ENCODE assay signal across 1 cellular context in genomic region chr7:27130540-27131389, GRCh38.
A peak's percentile ranks its signal among the peaks of the same experiment; 100 is the strongest.
TF ChIP-seq lines count a peak whose summit lies in the region.

TSS of gene HOXA4 (minus strand) at chr7:27130757. CDS start at chr7:27130733, 24 bp downstream.

TF ChIP-seq in HEK293, 187 proteins besides CTCF, POLR2A, EP300 and RAD21 (continued from another document and continues in another):
- TF ChIP-seq PRDM2 (tag by site-specific recombination; IDR thresholded peaks at IDR 0.05; ENCODE audit: borderline replicate concordance) (no peak), ZNF350 (tag by site-specific recombination; IDR thresholded peaks at IDR 0.05) (no peak), GLI2 (tag by site-specific recombination; IDR thresholded peaks at IDR 0.05; ENCODE audit: borderline replicate concordance, low read depth) (no peak), TCF7L2 (IDR thresholded peaks at IDR 0.05; ENCODE audit: borderline replicate concordance, low read depth, low read length) (no peak), BCL11B (tag by site-specific recombination; IDR thresholded peaks at IDR 0.05; ENCODE audit: low read depth) (peak; percentile 52; the same call in 1 of the 2 replicates), ZBTB10 (tag by site-specific recombination; IDR thresholded peaks at IDR 0.05) (peak; percentile 96), ZNF248 (tag by site-specific recombination; IDR thresholded peaks at IDR 0.05) (no peak), ZNF513 (tag by site-specific recombination; IDR thresholded peaks at IDR 0.05) (no peak), ZBTB6 (tag by site-specific recombination; IDR thresholded peaks at IDR 0.05) (0 out of 2 replicates have a peak, but pooled peaks have one; percentile 28), ZIC2 (tag by site-specific recombination; IDR thresholded peaks at IDR 0.05) (peak; percentile 27), ZNF560 (tag by site-specific recombination; IDR thresholded peaks at IDR 0.05; ENCODE audit: borderline replicate concordance) (no peak), REPIN1 (tag by site-specific recombination; IDR thresholded peaks at IDR 0.05; ENCODE audit: low read depth) (no peak), ZNF174 (tag by site-specific recombination; IDR thresholded peaks at IDR 0.05) (no peak), ZNF621 (tag by site-specific recombination; IDR thresholded peaks at IDR 0.05) (no peak), ZNF266 (tag by site-specific recombination; IDR thresholded peaks at IDR 0.05; ENCODE audit: low read depth) (no peak), ZNF311 (tag by site-specific recombination; IDR thresholded peaks at IDR 0.05; ENCODE audit: borderline replicate concordance) (no peak), ZBTB21 (tag by site-specific recombination; IDR thresholded peaks at IDR 0.05) (no peak), ZNF148 (tag by site-specific recombination; IDR thresholded peaks at IDR 0.05; ENCODE audit: borderline replicate concordance) (no peak), ZNF423 (tag by site-specific recombination; IDR thresholded peaks at IDR 0.05) (peak; percentile 18; the same call in 1 of the 2 replicates), ZNF548 (tag by site-specific recombination; IDR thresholded peaks at IDR 0.05) (no peak), ZFP41 (tag by site-specific recombination; IDR thresholded peaks at IDR 0.05; ENCODE audit: borderline replicate concordance) (no peak), ZSCAN4 (tag by site-specific recombination; IDR thresholded peaks at IDR 0.05) (no peak), ZNF157 (tag by site-specific recombination; IDR thresholded peaks at IDR 0.05) (no peak), ZNF704 (tag by site-specific recombination; IDR thresholded peaks at IDR 0.05) (no peak), ZBTB1 (tag by site-specific recombination; IDR thresholded peaks at IDR 0.05) (peak; percentile 64; the same call in 1 of the 2 replicates), ZNF169 (tag by site-specific recombination; IDR thresholded peaks at IDR 0.05) (no peak), ZFP37 (tag by site-specific recombination; IDR thresholded peaks at IDR 0.05) (peak; percentile 75; the same call in 1 of the 2 replicates), ZBTB48 (tag by site-specific recombination; IDR thresholded peaks at IDR 0.05) (peak; percentile 90), PATZ1 (tag by site-specific recombination; IDR thresholded peaks at IDR 0.05) (peak; percentile 98), TRIM28 (IDR thresholded peaks at IDR 0.05; ENCODE audit: borderline replicate concordance, low read length) (no peak), ZNF624 (tag by site-specific recombination; IDR thresholded peaks at IDR 0.05) (no peak), HOXC10 (CRISPR knock-in tag; IDR thresholded peaks at IDR 0.05) (no peak), ZNF830 (tag by site-specific recombination; IDR thresholded peaks at IDR 0.05; ENCODE audit: low read depth) (no peak), ZBTB11 (tag by site-specific recombination; conservative IDR thresholded peaks at IDR 0.05; ENCODE audit: low read depth) (peak; percentile 73), RBAK (tag by site-specific recombination; IDR thresholded peaks at IDR 0.05) (no peak), IKZF3 (tag by site-specific recombination; IDR thresholded peaks at IDR 0.05) (peak; percentile 68; the same call in 1 of the 2 replicates)
